8 cellular contexts compared by ENCODE assay signal in genomic region chr17:1484060-1484535, GRCh38. TPM values are rescaled to one million over a fixed set of nuclear protein-coding genes. Genes with fewer than 3 reads are reported as not detected.
DNase-seq lines count a peak whose midpoint lies in the region; ATAC-seq, FAIRE-seq and TF ChIP-seq lines count a peak whose summit lies in the region.

No MANE protein-coding gene starts in this region.

- H3K79me2 ChIP-seq in H1 (ENCODE audit: control insufficient read depth in 1 of 2, insufficient read depth in 2 of 2, low read length in 2 of 2), result no peaks in the 10 kb centered on the region

- no peak for ATAC-seq in GM18519 (IDR thresholded peaks at IDR 0.05; ENCODE audit: low FRiP score, unreplicated experiment)

- no peak overlapping the region for H3K23ac ChIP-seq in H1 (ENCODE audit: insufficient read length)

- no peak overlapping the region for H4K8ac ChIP-seq in H1 (ENCODE audit: extremely low read depth, insufficient read depth, low read length)

- peaks cover 11% of the 10 kb centered on the region; the same call in 1 of the 2 replicates for H3K23me2 ChIP-seq in H1 (ENCODE audit: low read depth, low read length)

- H3K79me1 ChIP-seq in H1 (ENCODE audit: low read depth, low read length), result no peaks in the 10 kb centered on the region

- no peak overlapping the region for H4K5ac ChIP-seq in H1 (ENCODE audit: insufficient read length, low read depth, low read length)

- H3K9ac ChIP-seq in BLaER1 treated with 17β-estradiol and CSF1 and Interleukin-3, amounts not matched to agents 10 nM and 100 nM, result no peak overlapping the region
- H3K9ac ChIP-seq in NT2/D1 (ENCODE audit: insufficient read length, low read depth) (peak overlapping the region; percentile 32), H1 (replicated peaks in 1 of 4; ENCODE audit: extremely low read depth in 1 of 4, low read depth in 3 of 4, low read length in 3 of 4) (no peak overlapping the region)

- H3K18ac ChIP-seq in H1 (ENCODE audit: extremely low read depth, low read length), result 0 out of 2 replicates have a peak overlapping the region, but pooled peaks have one; percentile 4

- TF ChIP-seq EP300 in H1 (IDR thresholded peaks at IDR 0.05; ENCODE audit: borderline replicate concordance in 1 of 2, low read depth in 2 of 2, low read length in 2 of 2), result no peak

- H3K4ac ChIP-seq in H1 (replicated peaks; ENCODE audit: insufficient read length, low read depth, low read length), result no peak overlapping the region

- H3K9me3 ChIP-seq in BLaER1 treated with 17β-estradiol and CSF1 and Interleukin-3, amounts not matched to agents 10 nM and 100 nM (replicated peaks in 1 of 11), result no peaks in the 10 kb centered on the region
- no peaks in the 10 kb centered on the region for H3K9me3 ChIP-seq in NT2/D1 (ENCODE audit: insufficient read depth, low read length)
- no peaks in the 10 kb centered on the region for H3K9me3 ChIP-seq in H1 (ENCODE audit: insufficient read depth in 2 of 2, low read depth in 1 of 2, low read length in 1 of 2)

- WGBS in H1 (ENCODE audit: extremely low coverage in 1 of 2, insufficient coverage in 1 of 2, insufficient read length in 1 of 2, insufficient replicate concordance in 2 of 2, low coverage in 1 of 2, low lambda C conversion rate in 2 of 2, missing lambda C conversion rate in 1 of 2), 2 experiments, result 92% methylated on average over 20 of the region's 29 CpGs; no CpG with 5 or more reads in 1 of the 2 experiments

- H3K4me2 ChIP-seq in BLaER1 treated with 17β-estradiol and CSF1 and Interleukin-3, amounts not matched to agents 10 nM and 100 nM, result peak overlapping the region; percentile 19 to 99 (median 92); a peak in 18 of 22 replicates
- H3K4me2 ChIP-seq in H1 (ENCODE audit: insufficient read depth in 1 of 2, low read depth in 2 of 2, low read length in 2 of 2), result peak overlapping the region; percentile 11 to 74; a peak in 2 of 4 replicates

- CTCF ChIA-PET in H1 (lab: Charles Lee; ENCODE audit: partially characterized antibody), result interaction anchor here (1.2 to 1.4 kb wide), 3 partner anchors 12 to 119 kb away, joined by 3 to 6 read pairs (median 4); partner anchors contain the start of gene INPP5K

- no peak overlapping the region for H2BK120ac ChIP-seq in H1 (replicated peaks; ENCODE audit: low read depth, low read length)

- H3K4me1 Mint-ChIP-seq in osteocyte (ENCODE audit: unreplicated experiment), result peaks cover 24% of the 10 kb centered on the region

- H3K4me3 Mint-ChIP-seq in osteocyte (ENCODE audit: unreplicated experiment), result peak overlapping the region; percentile 80

- H3K9me3 Mint-ChIP-seq in osteocyte (ENCODE audit: unreplicated experiment), result no peaks in the 10 kb centered on the region

- H3K27me3 Mint-ChIP-seq in osteocyte (ENCODE audit: unreplicated experiment), result no peaks in the 10 kb centered on the region

- POLR2A ChIA-PET in H1 (lab: Charles Lee; ENCODE audit: partially characterized antibody), result interaction anchor here (0.6 to 1.3 kb wide), 8 partner anchors 8 to 166 kb away, joined by 3 to 6 read pairs (median 4); partner anchors contain the start of gene YWHAE

- H2BK12ac ChIP-seq in H1 (ENCODE audit: low read depth, low read length), result no peak overlapping the region; the same call in 1 of the 2 replicates

- no peak overlapping the region for H3K56ac ChIP-seq in H1 (replicated peaks; ENCODE audit: insufficient read length, low read depth, low read length)

- no peak overlapping the region; the same call in 1 of the 2 replicates for H2BK5ac ChIP-seq in H1 (ENCODE audit: low read depth, low read length)

- no peak for DNase-seq in NT2/D1 (ENCODE audit: low read depth, low spot score)
- no peak for DNase-seq in H1 (ENCODE audit: low read depth in 1 of 2, low spot score in 2 of 2)
- no peak for DNase-seq in osteocyte (ENCODE audit: extremely low spot score, unreplicated experiment)
- DNase-seq in medulla oblongata (ENCODE audit: extremely low spot score), result no peak
- no peak for DNase-seq in MV-4-11 (lab: John Stamatoyannopoulos, UW)
- no peak for DNase-seq in cerebellar cortex (ENCODE audit: low spot score)

- H3K14ac ChIP-seq in H1 (ENCODE audit: insufficient read length), result no peak overlapping the region

- no peak for FAIRE-seq in H1 (lab: Jason Lieb, UNC)

- no peak overlapping the region for H3K27ac Mint-ChIP-seq in osteocyte (ENCODE audit: unreplicated experiment)

- H4K91ac ChIP-seq in H1 (replicated peaks; ENCODE audit: insufficient read length, low read length), result no peak overlapping the region

- H3K27me3 ChIP-seq in BLaER1 treated with 17β-estradiol and CSF1 and Interleukin-3, amounts not matched to agents 10 nM and 100 nM, result peaks cover 0 to 13% (median 0%) of the 10 kb centered on the region in 11 experiments; a peak in 7 of 22 replicates
- H3K27me3 ChIP-seq in NT2/D1 (ENCODE audit: insufficient read depth, insufficient read length) (no peaks in the 10 kb centered on the region), H1 (replicated peaks in 1 of 4; ENCODE audit: control insufficient read depth in 3 of 4, extremely low read depth in 1 of 4, insufficient read depth in 3 of 4, low read length in 3 of 4) (peaks cover 0 to 6% (median 0%) of the 10 kb centered on the region in 4 experiments; a peak in 2 of 7 replicates)

- no peak overlapping the region for H2AFZ ChIP-seq in H1 (ENCODE audit: low read length)

- no peak overlapping the region for H2AK5ac ChIP-seq in H1 (ENCODE audit: low read depth, low read length)

- no peak overlapping the region for H3K27ac ChIP-seq in BLaER1 treated with 17β-estradiol and CSF1 and Interleukin-3, amounts not matched to agents 10 nM and 100 nM
- no peak overlapping the region for H3K27ac ChIP-seq in H1 (ENCODE audit: low read depth, low read length)

- peaks cover 8 to 56% (median 21%) of the 10 kb centered on the region in 11 experiments; a peak in 19 of 22 replicates for H4K20me1 ChIP-seq in BLaER1 treated with 17β-estradiol and CSF1 and Interleukin-3, amounts not matched to agents 10 nM and 100 nM
- H4K20me1 ChIP-seq in H1 (replicated peaks in 1 of 2; ENCODE audit: control insufficient read depth in 1 of 2, insufficient read depth in 2 of 2, low read length in 2 of 2), result peaks cover 0 to 8% of the 10 kb centered on the region in 2 experiments

- no peak overlapping the region for H2BK15ac ChIP-seq in H1 (ENCODE audit: low read length)

- H3K4me3 ChIP-seq in BLaER1 treated with 17β-estradiol and CSF1 and Interleukin-3, amounts not matched to agents 10 nM and 100 nM, result no peak overlapping the region
- H3K4me3 ChIP-seq in NT2/D1 (ENCODE audit: insufficient read length, low read depth) (no peak overlapping the region), H1 (ENCODE audit: extremely low read depth in 1 of 4, insufficient read depth in 2 of 4, low read depth in 3 of 4, low read length in 4 of 4) (no peak overlapping the region)

- TF ChIP-seq CTCF in H1 (IDR thresholded peaks at IDR 0.05; ENCODE audit: control extremely low read depth in 1 of 3, insufficient read depth in 1 of 3, low read depth in 1 of 3, low read length in 3 of 3), result no peak
- TF ChIP-seq CTCF in osteocyte (IDR thresholded peaks at IDR 0.05), result no peak

- H2BK20ac ChIP-seq in H1 (ENCODE audit: low read length), result no peak overlapping the region

- no peak; a peak in 1 of 4 replicates for TF ChIP-seq RAD21 in H1 (IDR thresholded peaks at IDR 0.05 in 1 of 2, conservative IDR thresholded peaks at IDR 0.05 in 1 of 2; ENCODE audit: low read depth in 2 of 2, low read length in 2 of 2)

- peaks cover 0 to 49% (median 16%) of the 10 kb centered on the region in 11 experiments; a peak in 17 of 22 replicates for H3K36me3 ChIP-seq in BLaER1 treated with 17β-estradiol and CSF1 and Interleukin-3, amounts not matched to agents 10 nM and 100 nM
- peaks cover 38% of the 10 kb centered on the region for H3K36me3 ChIP-seq in NT2/D1 (ENCODE audit: insufficient read depth, insufficient read length, low read length)
- H3K36me3 ChIP-seq in H1 (ENCODE audit: control insufficient read depth in 2 of 4, insufficient read depth in 4 of 4, low read length in 3 of 4), result peaks cover 3 to 24% (median 18%) of the 10 kb centered on the region in 4 experiments; a peak in 6 of 8 replicates

- no peak for TF ChIP-seq POLR2A in H1 (IDR thresholded peaks at IDR 0.05; ENCODE audit: control extremely low read depth in 1 of 2, low read depth in 2 of 2, low read length in 2 of 2)

- H3K4me1 ChIP-seq in BLaER1 treated with 17β-estradiol and CSF1 and Interleukin-3, amounts not matched to agents 10 nM and 100 nM, result peaks cover 22 to 54% (median 45%) of the 10 kb centered on the region in 10 experiments
- H3K4me1 ChIP-seq in NT2/D1 (ENCODE audit: insufficient read depth, insufficient read length) (peaks cover 18% of the 10 kb centered on the region), H1 (replicated peaks in 1 of 4; ENCODE audit: control insufficient read depth in 3 of 4, insufficient read depth in 4 of 4, low read length in 3 of 4) (peaks cover 0 to 24% (median 13%) of the 10 kb centered on the region in 4 experiments; a peak in 6 of 7 replicates)

- peaks cover 16% of the 10 kb centered on the region for H3K36me3 Mint-ChIP-seq in osteocyte (ENCODE audit: unreplicated experiment)

RNA-seq across cellular contexts. Expression of gene MYO1C, which starts 8.4 kb away (rescaled TPM):
- total RNA-seq in H1 (2021; fragmentation: NEBNext Ultra II Directional; extraction: Animal tissue kit (Norgen Biotek cat#: 25700)), result 78.6 and 80.2 TPM in 2 replicates
- polyA plus RNA-seq in H1 (2011; rRNA removed), result 40.1 and 52.4 TPM in 2 replicates
- polyA plus RNA-seq in H1 (2011; cell fraction: cytosol; rRNA removed), result 44.8 TPM
- 101 TPM for polyA plus RNA-seq in H1 (2011; cell fraction: nucleus; rRNA removed)
- 42.7 to 57.4 TPM (median 55.0 TPM) in 4 replicates for polyA plus RNA-seq in H1 (2012, experiment 1 of 2)
- polyA plus RNA-seq in H1 (2012, experiment 2 of 2), result 52.1 TPM
- 32.7 TPM for polyA plus RNA-seq in H1 (2013, experiment 1 of 2)
- 31.0 TPM for polyA plus RNA-seq in H1 (2013, experiment 2 of 2)
- polyA minus RNA-seq in H1 (2011; rRNA and poly(A)+ RNA removed), result 116 and 124 TPM in 2 replicates
- polyA minus RNA-seq in H1 (2011; cell fraction: cytosol; rRNA and poly(A)+ RNA removed), result 57.5 TPM
- 44.3 TPM for polyA minus RNA-seq in H1 (2011; cell fraction: nucleus; rRNA and poly(A)+ RNA removed)
- total RNA-seq in osteocyte, result 183 and 184 TPM in 2 replicates

RNA-seq across cellular contexts. Expression of gene CRK, which starts 28.1 kb away (rescaled TPM):
- 51.9 and 57.1 TPM in 2 replicates for total RNA-seq in H1 (2021; fragmentation: NEBNext Ultra II Directional; extraction: Animal tissue kit (Norgen Biotek cat#: 25700))
- polyA plus RNA-seq in H1 (2011; rRNA removed), result 25.7 and 32.8 TPM in 2 replicates
- polyA plus RNA-seq in H1 (2011; cell fraction: cytosol; rRNA removed), result 40.4 TPM
- polyA plus RNA-seq in H1 (2011; cell fraction: nucleus; rRNA removed), result 10.4 TPM
- polyA plus RNA-seq in H1 (2012, experiment 1 of 2), result 30.5 to 38.1 TPM (median 34.7 TPM) in 4 replicates
- polyA plus RNA-seq in H1 (2012, experiment 2 of 2), result 4.9 TPM
- polyA plus RNA-seq in H1 (2013, experiment 1 of 2), result 27.5 TPM
- 28.4 TPM for polyA plus RNA-seq in H1 (2013, experiment 2 of 2)
- polyA minus RNA-seq in H1 (2011; rRNA and poly(A)+ RNA removed), result 50.9 and 59.7 TPM in 2 replicates
- 29.9 TPM for polyA minus RNA-seq in H1 (2011; cell fraction: cytosol; rRNA and poly(A)+ RNA removed)
- 17.3 TPM for polyA minus RNA-seq in H1 (2011; cell fraction: nucleus; rRNA and poly(A)+ RNA removed)
- total RNA-seq in osteocyte, result 55.8 and 57.1 TPM in 2 replicates

RNA-seq across cellular contexts. Expression of gene INPP5K, which starts 32.3 kb away (rescaled TPM):
- 20.4 and 21.0 TPM in 2 replicates for total RNA-seq in H1 (2021; fragmentation: NEBNext Ultra II Directional; extraction: Animal tissue kit (Norgen Biotek cat#: 25700))
- polyA plus RNA-seq in H1 (2011; rRNA removed), result 24.1 and 24.7 TPM in 2 replicates
- polyA plus RNA-seq in H1 (2011; cell fraction: cytosol; rRNA removed), result 22.7 TPM
- 35.7 TPM for polyA plus RNA-seq in H1 (2011; cell fraction: nucleus; rRNA removed)
- 14.2 to 20.5 TPM (median 18.9 TPM) in 4 replicates for polyA plus RNA-seq in H1 (2012, experiment 1 of 2)
- polyA plus RNA-seq in H1 (2012, experiment 2 of 2), result 24.7 TPM
- 13.2 TPM for polyA plus RNA-seq in H1 (2013, experiment 1 of 2)
- polyA plus RNA-seq in H1 (2013, experiment 2 of 2), result 12.5 TPM
- 24.1 and 32.5 TPM in 2 replicates for polyA minus RNA-seq in H1 (2011; rRNA and poly(A)+ RNA removed)
- 23.2 TPM for polyA minus RNA-seq in H1 (2011; cell fraction: cytosol; rRNA and poly(A)+ RNA removed)
- 24.3 TPM for polyA minus RNA-seq in H1 (2011; cell fraction: nucleus; rRNA and poly(A)+ RNA removed)
- total RNA-seq in osteocyte, result 44.5 and 49.4 TPM in 2 replicates
